Comparison of ENCODE assay signal across 23 cellular contexts in the genomic region with DNA sequence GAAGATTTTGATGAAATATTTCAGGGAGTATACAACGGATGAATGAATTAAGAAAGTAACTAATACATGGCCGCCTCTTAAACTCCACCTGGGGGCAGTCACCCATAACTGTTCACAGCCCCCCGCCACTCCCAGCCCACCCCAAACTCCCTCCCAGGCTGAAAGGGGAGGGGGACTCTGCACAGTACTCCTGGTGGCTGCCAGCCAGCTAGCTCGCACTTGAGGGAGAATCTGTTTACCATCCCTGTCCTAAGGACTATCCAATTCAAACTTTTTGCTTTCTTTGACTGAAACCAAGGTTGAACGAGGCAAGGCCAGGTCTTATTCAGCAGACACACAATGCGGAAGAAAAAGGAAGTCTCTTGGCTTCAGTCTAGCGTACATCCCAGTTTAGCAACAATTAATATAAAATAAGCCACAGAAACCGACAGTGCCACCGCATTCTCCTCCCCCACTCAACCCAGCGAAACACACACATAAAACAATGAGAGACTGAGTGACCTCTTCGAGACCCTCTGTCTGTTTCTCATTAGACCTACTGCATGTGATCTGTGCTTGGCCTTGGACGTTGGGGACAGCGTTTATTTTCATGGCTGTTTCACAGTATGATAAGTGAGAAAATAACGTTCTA.
DNase-seq lines count a peak whose midpoint lies in the region; ATAC-seq and TF ChIP-seq lines count a peak whose summit lies in the region.
"Had no signal": no experiment of that assay in that cellular context is flagged by ENCODE, and none has a peak within 500 bp of the region (broad histone marks: within the 10 kb centered on the region; RNA-seq: fewer than 3 reads in every experiment).

No MANE protein-coding gene starts in this region.

- H3K4me3 ChIP-seq in BLaER1 (no peak overlapping the region), MM.1S (ENCODE audit: low read length) (0 out of 2 replicates have a peak overlapping the region, but pooled peaks have one; percentile 16), SU-DHL-6 (ENCODE audit: insufficient read depth, low read length, poor library complexity, severe bottlenecking) (no peak overlapping the region), left lung (no peak overlapping the region)
- H3K4me3 ChIP-seq: colonic mucosa, heart right ventricle, smooth muscle cell, suprapubic skin had no signal

- H3K36me3 ChIP-seq in BLaER1 (peaks cover 29% of the 10 kb centered on the region), MM.1S (replicated peaks; ENCODE audit: insufficient read depth, low read length) (no peaks in the 10 kb centered on the region), SU-DHL-6 (ENCODE audit: low read length) (no peaks in the 10 kb centered on the region), left lung (no peaks in the 10 kb centered on the region)
- H3K36me3 ChIP-seq: colonic mucosa had no signal

- H3K9me2 ChIP-seq in MM.1S (replicated peaks; ENCODE audit: insufficient read depth, low read length) (no peaks in the 10 kb centered on the region), SU-DHL-6 (replicated peaks; ENCODE audit: insufficient read depth, low read length) (no peaks in the 10 kb centered on the region)

- no peak for ATAC-seq in GM19324 (IDR thresholded peaks at IDR 0.05; ENCODE audit: low FRiP score, unreplicated experiment)
- no peak for ATAC-seq in left lung
- ATAC-seq: heart right ventricle; naive thymus-derived CD8-positive, alpha-beta T cell had no signal

- 0 out of 2 replicates have a peak, but pooled peaks have one; percentile 4 for TF ChIP-seq CTCF in MM.1S (IDR thresholded peaks at IDR 0.05; ENCODE audit: low read length)
- no peak for TF ChIP-seq CTCF in SU-DHL-6 (IDR thresholded peaks at IDR 0.05; ENCODE audit: insufficient read depth, low read length, poor library complexity, severe bottlenecking)
- TF ChIP-seq CTCF in nephron (IDR thresholded peaks at IDR 0.05; ENCODE audit: unreplicated experiment in 3 of 3), result no peak
- no peak for TF ChIP-seq CTCF in left lung (IDR thresholded peaks at IDR 0.05)

- H4K20me1 ChIP-seq in BLaER1, result no peaks in the 10 kb centered on the region
- no peaks in the 10 kb centered on the region for H4K20me1 ChIP-seq in MM.1S (ENCODE audit: insufficient read depth, low read length)
- H4K20me1 ChIP-seq in SU-DHL-6 (ENCODE audit: low read depth, low read length), result no peaks in the 10 kb centered on the region

- intact Hi-C loops in left lung (cut with DNase I), result no loop called here

- no peaks in the 10 kb centered on the region for H3K79me2 ChIP-seq in MM.1S (ENCODE audit: low read length)
- no peaks in the 10 kb centered on the region for H3K79me2 ChIP-seq in SU-DHL-6 (ENCODE audit: insufficient read depth, low read length)

- H3K4me1 Mint-ChIP-seq in nephron, result peaks cover 42% of the 10 kb centered on the region
- H3K4me1 Mint-ChIP-seq: activated CD4-positive, alpha-beta memory T cell treated with anti-CD3 and anti-CD28 coated beads, Interleukin-2, amount 10 ng/mL, durations not matched to agents 7 days and 5 days; naive thymus-derived CD8-positive, alpha-beta T cell had no signal

- no peak overlapping the region for H3K4me3 Mint-ChIP-seq in nephron
- H3K4me3 Mint-ChIP-seq: activated CD4-positive, alpha-beta memory T cell treated with anti-CD3 and anti-CD28 coated beads, Interleukin-2, amount 10 ng/mL, durations not matched to agents 7 days and 5 days; activated T-cell treated with anti-CD3 and anti-CD28 coated beads, Interleukin-2, amount 50 U/mL, for 24 hours; naive thymus-derived CD8-positive, alpha-beta T cell had no signal

- H3K27me3 Mint-ChIP-seq in nephron (ENCODE audit: low read depth), result no peaks in the 10 kb centered on the region
- H3K27me3 Mint-ChIP-seq: activated CD4-positive, alpha-beta memory T cell treated with anti-CD3 and anti-CD28 coated beads, Interleukin-2, amount 10 ng/mL, durations not matched to agents 7 days and 5 days had no signal

- H3K9me3 Mint-ChIP-seq in nephron, result peaks cover 13% of the 10 kb centered on the region

- H3K9me3 ChIP-seq in BLaER1 (0 out of 2 replicates have a peak, but pooled peaks cover 5% of the 10 kb centered on the region), MM.1S (replicated peaks; ENCODE audit: insufficient read depth, low read length) (no peaks in the 10 kb centered on the region), SU-DHL-6 (ENCODE audit: insufficient read depth, low read length) (no peaks in the 10 kb centered on the region), left lung (peaks cover 0 to 13% of the 10 kb centered on the region in 2 donors)
- H3K9me3 ChIP-seq: colonic mucosa had no signal

- H3K27me3 ChIP-seq in BLaER1 (no peaks in the 10 kb centered on the region), MM.1S (replicated peaks; ENCODE audit: insufficient read depth, low read length) (no peaks in the 10 kb centered on the region), SU-DHL-6 (ENCODE audit: low read length) (no peaks in the 10 kb centered on the region), left lung (no peaks in the 10 kb centered on the region)
- H3K27me3 ChIP-seq: colonic mucosa, heart right ventricle, suprapubic skin had no signal

- H3K9ac ChIP-seq in BLaER1 (peak overlapping the region; percentile 52; the same call in 1 of the 2 replicates), MM.1S (ENCODE audit: low read length) (no peak overlapping the region), SU-DHL-6 (ENCODE audit: low read length) (no peak overlapping the region)

- TF ChIP-seq POLR2A in erythroblast (IDR thresholded peaks at IDR 0.05; ENCODE audit: low read length), result no peak

- H3K27ac Mint-ChIP-seq in nephron, result peak overlapping the region; percentile 35 to 85 (median 68)
- H3K27ac Mint-ChIP-seq: activated CD4-positive, alpha-beta memory T cell treated with anti-CD3 and anti-CD28 coated beads, Interleukin-2, amount 10 ng/mL, durations not matched to agents 7 days and 5 days; activated T-cell treated with anti-CD3 and anti-CD28 coated beads, Interleukin-2, amount 50 U/mL, for 24 hours; naive thymus-derived CD8-positive, alpha-beta T cell; progenitor cell of endocrine pancreas had no signal

- H3K4me2 ChIP-seq in BLaER1 (peak overlapping the region; percentile 79), MM.1S (ENCODE audit: low read depth, low read length) (peak overlapping the region; percentile 52), SU-DHL-6 (ENCODE audit: low read depth, low read length, poor library complexity, severe bottlenecking) (peak overlapping the region; percentile 45)
- H3K4me2 ChIP-seq: smooth muscle cell had no signal

- H3F3A ChIP-seq in MM.1S (ENCODE audit: insufficient read depth, low read length) (no peaks in the 10 kb centered on the region), SU-DHL-6 (ENCODE audit: insufficient read depth) (no peaks in the 10 kb centered on the region)

- DNase-seq in MM.1S, result peak; percentile 49
- DNase-seq in T1000 (lab: John Stamatoyannopoulos, UW), result no peak
- DNase-seq in erythroblast (lab: John Stamatoyannopoulos, UW), result no peak
- DNase-seq in left lung, result no peak
- DNase-seq: activated CD4-positive, alpha-beta memory T cell treated with anti-CD3 and anti-CD28 coated beads, Interleukin-2, amount 10 ng/mL, durations not matched to agents 7 days and 5 days; activated naive CD4-positive, alpha-beta T cell treated with anti-CD3 and anti-CD28 coated beads, Interleukin-2, amount 50 U/mL, for 16 hours; activated T-cell treated with anti-CD3 and anti-CD28 coated beads, Interleukin-2, amount 50 U/mL, for 24 hours; colonic mucosa; DMS 273 treated with DMSO at 0.1 percent for 48 hours; heart right ventricle; naive thymus-derived CD8-positive, alpha-beta T cell; NCI-H1105 treated with DMSO at 0.1 percent for 48 hours; stimulated activated CD4-positive, alpha-beta T cell treated with anti-CD3 and anti-CD28 coated beads, Interleukin-4, amount 100 ng/mL, for 24 hours had no signal

- H3K36me3 Mint-ChIP-seq in nephron (ENCODE audit: low read depth), result peaks cover 67% of the 10 kb centered on the region

- H3K27ac ChIP-seq in BLaER1 (peak overlapping the region; percentile 57), MM.1S (ENCODE audit: low read length) (peak overlapping the region; percentile 4; the same call in 1 of the 2 replicates), SU-DHL-6 (ENCODE audit: low read depth, low read length) (no peak overlapping the region), left lung (no peak overlapping the region)
- H3K27ac ChIP-seq: C4-2B, colonic mucosa, heart right ventricle, RWPE1, suprapubic skin, VCaP had no signal

- H3K4me1 ChIP-seq in BLaER1, result peaks cover 17% of the 10 kb centered on the region
- H3K4me1 ChIP-seq in MM.1S (ENCODE audit: low read length), result peaks cover 6% of the 10 kb centered on the region
- no peaks in the 10 kb centered on the region for H3K4me1 ChIP-seq in left lung
- H3K4me1 ChIP-seq: colonic mucosa had no signal

- H2AFZ ChIP-seq in MM.1S (ENCODE audit: low read length) (no peak overlapping the region), SU-DHL-6 (ENCODE audit: low read depth, low read length, severe bottlenecking) (no peak overlapping the region)

Comparison
In these comparisons a context has a peak if more than half of its experiments do, and no peak if none do; other contexts are left out.
1. H3K27ac ChIP-seq: peak in BLaER1 (single experiment) and MM.1S (single experiment); none in SU-DHL-6 (single experiment) and left lung (0 of 2).
2. Peak in every context shown above with its lines, with median percentiles within 50 percentile points of each other: H3K4me2 ChIP-seq.